ENCODE assay signal across 10 cellular contexts in genomic region chr10:79025113-79025832, GRCh38. TPM values are rescaled to one million over a fixed set of nuclear protein-coding genes. Genes with fewer than 3 reads are reported as not detected.
DNase-seq lines count a peak whose midpoint lies in the region; ATAC-seq and FAIRE-seq lines count a peak whose summit lies in the region.
"Had no signal": no experiment of that assay in that cellular context is flagged by ENCODE, and none has a peak within 500 bp of the region (broad histone marks: within the 10 kb centered on the region; RNA-seq: fewer than 3 reads in every experiment).

No MANE protein-coding gene starts in this region.

- no peak overlapping the region for H3K27ac Mint-ChIP-seq in activated T-cell treated with anti-CD3 and anti-CD28 coated beads, Interleukin-2, amount 50 U/mL, for 72 hours

- peaks cover 28% of the 10 kb centered on the region for H3K4me1 Mint-ChIP-seq in activated T-cell treated with anti-CD3 and anti-CD28 coated beads, Interleukin-2, amount 50 U/mL, for 72 hours (ENCODE audit: low read depth)

- peak; percentile 57 to 65 for ATAC-seq in activated T-cell treated with anti-CD3 and anti-CD28 coated beads, Interleukin-2, amount 50 U/mL, for 72 hours (replicated peaks in 1 of 2)
- ATAC-seq in GM18907 (IDR thresholded peaks at IDR 0.05; ENCODE audit: unreplicated experiment): no peak

- H3K4me3 Mint-ChIP-seq in activated T-cell treated with anti-CD3 and anti-CD28 coated beads, Interleukin-2, amount 50 U/mL, for 72 hours: peak overlapping the region in 1 of 2 donors; percentile 25

- H3K27me3 Mint-ChIP-seq in activated T-cell treated with anti-CD3 and anti-CD28 coated beads, Interleukin-2, amount 50 U/mL, for 72 hours (ENCODE audit: low read depth): no peaks in the 10 kb centered on the region

- no peak for FAIRE-seq in urothelium cell line (lab: Jason Lieb, UNC)
- FAIRE-seq: GM12891 had no signal

- H3K36me3 Mint-ChIP-seq in activated T-cell treated with anti-CD3 and anti-CD28 coated beads, Interleukin-2, amount 50 U/mL, for 72 hours (ENCODE audit: insufficient read depth in 2 of 2): no peaks in the 10 kb centered on the region

- no peaks in the 10 kb centered on the region for H3K9me3 Mint-ChIP-seq in activated T-cell treated with anti-CD3 and anti-CD28 coated beads, Interleukin-2, amount 50 U/mL, for 72 hours

- peak; percentile 14 for DNase-seq in NCI-H1436 (lab: John Stamatoyannopoulos, UW)
- DNase-seq in NCI-H1436 treated with DMSO at 0.1 percent for 48 hours (lab: John Stamatoyannopoulos, UW): no peak
- peak; percentile 38 to 45 for DNase-seq in activated T-cell treated with anti-CD3 and anti-CD28 coated beads, Interleukin-2, amount 50 U/mL, for 72 hours
- peak; percentile 68 for DNase-seq in left kidney (ENCODE audit: low read depth, low spot score)
- DNase-seq in stimulated activated CD8-positive, alpha-beta memory T cell treated with anti-CD3 and anti-CD28 coated beads, Interleukin-4, amount 100 ng/mL, for 48 hours: peak; percentile 53
- DNase-seq in NK-92 treated with Interleukin-12 subunit alpha and Interleukin-12 subunit beta, amount 100 ng/mL, for 24 hours (lab: John Stamatoyannopoulos, UW): no peak
- no peak for DNase-seq in urothelium cell line (ENCODE audit: low spot score)
- DNase-seq: NCI-H2029 treated with DMSO at 0.1 percent for 48 hours had no signal

RNA-seq across cellular contexts. Expression of gene ZMIZ1, which starts 43.5 kb away (rescaled TPM):
- 10 to 100 TPM; 30.6 to 37.8 TPM for total RNA-seq in activated T-cell treated with anti-CD3 and anti-CD28 coated beads, Interleukin-2, amount 50 U/mL, for 72 hours

Comparison
In these comparisons a context has a peak if more than half of its experiments do, and no peak if none do; other contexts are left out.
1. DNase-seq: peak in NCI-H1436 (single experiment), activated T-cell treated with anti-CD3 and anti-CD28 coated beads, Interleukin-2, amount 50 U/mL, for 72 hours (2 of 2), left kidney (single experiment) and stimulated activated CD8-positive, alpha-beta memory T cell treated with anti-CD3 and anti-CD28 coated beads, Interleukin-4, amount 100 ng/mL, for 48 hours (single experiment); none in NCI-H1436 treated with DMSO at 0.1 percent for 48 hours (single experiment), NK-92 treated with Interleukin-12 subunit alpha and Interleukin-12 subunit beta, amount 100 ng/mL, for 24 hours (single experiment) and urothelium cell line (single experiment).